In genomic region chr12:95213928-95214327, GRCh38 we compare ENCODE assay signal across 15 cellular contexts. TPM values are rescaled to one million over a fixed set of nuclear protein-coding genes. Genes with fewer than 3 reads are reported as not detected.
DNase-seq lines count a peak whose midpoint lies in the region; ATAC-seq and TF ChIP-seq lines count a peak whose summit lies in the region.
"Had no signal": no experiment of that assay in that cellular context is flagged by ENCODE, and none has a peak within 500 bp of the region (broad histone marks: within the 10 kb centered on the region; RNA-seq: fewer than 3 reads in every experiment).

No MANE protein-coding gene starts in this region.

- no peaks in the 10 kb centered on the region for H3K27me3 Mint-ChIP-seq in endodermal cell (ENCODE audit: insufficient read depth)
- H3K27me3 Mint-ChIP-seq in neural progenitor cell (ENCODE audit: insufficient read depth, low read depth), result no peaks in the 10 kb centered on the region

- peak overlapping the region; percentile 85 for H3K27ac Mint-ChIP-seq in endodermal cell
- H3K27ac Mint-ChIP-seq in neural progenitor cell, result no peak overlapping the region

- H3K27ac ChIP-seq in DOHH2 (ENCODE audit: low read depth, low read length) (peak overlapping the region; percentile 35), Karpas-422 (ENCODE audit: low read length) (peak overlapping the region; percentile 49), endodermal cell (ENCODE audit: low read depth, low read length) (no peak overlapping the region), neural progenitor cell (no peak overlapping the region), SJCRH30 (no peak overlapping the region)
- H3K27ac ChIP-seq: adrenal gland, testis had no signal

- H3K4me1 Mint-ChIP-seq in endodermal cell, result peaks cover 32% of the 10 kb centered on the region
- H3K4me1 Mint-ChIP-seq in neural progenitor cell, result peaks cover 21% of the 10 kb centered on the region

- peak overlapping the region; percentile 44 for H3K9ac ChIP-seq in Karpas-422 (ENCODE audit: low read length)
- H3K9ac ChIP-seq in endodermal cell (ENCODE audit: extremely low read depth, low read length, poor library complexity, severe bottlenecking), result peak overlapping the region; percentile 11
- H3K9ac ChIP-seq in neural progenitor cell, result no peak overlapping the region

- H3K79me2 ChIP-seq in DOHH2 (ENCODE audit: control insufficient read depth, low read length), result peaks cover 97% of the 10 kb centered on the region
- peaks cover 94% of the 10 kb centered on the region for H3K79me2 ChIP-seq in Karpas-422 (ENCODE audit: low read length)
- peaks cover 89% of the 10 kb centered on the region for H3K79me2 ChIP-seq in neural progenitor cell (ENCODE audit: low read depth)

- H3K4me3 ChIP-seq in DOHH2 (ENCODE audit: low read length) (peak overlapping the region; percentile 92), Karpas-422 (ENCODE audit: low read length) (peak overlapping the region; percentile 34), endodermal cell (ENCODE audit: low read length) (peak overlapping the region; percentile 91), neural progenitor cell (no peak overlapping the region), foreskin fibroblast (ENCODE audit: low read depth in 1 of 2, low read length in 2 of 2) (no peak overlapping the region), SJCRH30 (no peak overlapping the region)
- H3K4me3 ChIP-seq: adrenal gland, testis had no signal

- H3K9me3 ChIP-seq in DOHH2 (ENCODE audit: control insufficient read depth, insufficient read depth, low read length) (no peaks in the 10 kb centered on the region), Karpas-422 (ENCODE audit: low read length) (no peaks in the 10 kb centered on the region), endodermal cell (ENCODE audit: control insufficient read depth, low read length) (no peaks in the 10 kb centered on the region), neural progenitor cell (ENCODE audit: low read depth) (no peaks in the 10 kb centered on the region), SJCRH30 (replicated peaks) (no peaks in the 10 kb centered on the region)
- H3K9me3 ChIP-seq: adrenal gland, testis had no signal

- no peak for ATAC-seq in GM18868 (IDR thresholded peaks at IDR 0.05; ENCODE audit: unreplicated experiment)

- H3K36me3 Mint-ChIP-seq in endodermal cell (ENCODE audit: low read depth) (peaks cover 22% of the 10 kb centered on the region), neural progenitor cell (peaks cover 6% of the 10 kb centered on the region)

- DNase-seq in Karpas-422 (peak; percentile 56), endodermal cell (no peak), neural progenitor cell (ENCODE audit: low spot score) (no peak), foreskin fibroblast (no peak), SJCRH30 (no peak)
- no peak for DNase-seq in activated CD4-positive, alpha-beta T cell treated with anti-CD3 and anti-CD28 coated beads for 48 hours
- DNase-seq: activated effector memory CD4-positive, alpha-beta T cell treated with Interleukin-2 at 50 U/mL for 16 hours; adrenal gland; COR-L47; occipital lobe; stimulated activated CD4-positive, alpha-beta T cell treated with anti-CD3 and anti-CD28 coated beads, Interleukin-4, amount 100 ng/mL, for 1 hour; T-helper 2 cell; testis had no signal

- 60 to 83% methylated on average over 1 of the region's 1 CpG for WGBS in endodermal cell (ENCODE audit: insufficient coverage in 1 of 2, insufficient read length in 1 of 2), 2 experiments

- H3K4me2 ChIP-seq in DOHH2 (ENCODE audit: low read length) (peak overlapping the region; percentile 61), Karpas-422 (ENCODE audit: low read depth, low read length, poor library complexity, severe bottlenecking) (peak overlapping the region; percentile 84), neural progenitor cell (peak overlapping the region; percentile 19)

- TF ChIP-seq CTCF in DOHH2 (IDR thresholded peaks at IDR 0.05; ENCODE audit: low read depth, low read length, poor library complexity, severe bottlenecking) (no peak), endodermal cell (conservative IDR thresholded peaks at IDR 0.05) (no peak), neural progenitor cell (IDR thresholded peaks at IDR 0.05) (no peak), foreskin fibroblast (IDR thresholded peaks at IDR 0.05; ENCODE audit: low read depth, low read length) (no peak)

- H2AFZ ChIP-seq in Karpas-422 (ENCODE audit: low read length), result no peak overlapping the region
- no peak overlapping the region for H2AFZ ChIP-seq in neural progenitor cell (replicated peaks)

- no peaks in the 10 kb centered on the region for H3K9me2 ChIP-seq in DOHH2 (replicated peaks; ENCODE audit: control insufficient read depth, low read length)
- H3K9me2 ChIP-seq in Karpas-422 (replicated peaks; ENCODE audit: insufficient read depth, low read length), result no peaks in the 10 kb centered on the region

- H3K27me3 ChIP-seq in DOHH2 (ENCODE audit: control insufficient read depth, low read length), result no peaks in the 10 kb centered on the region
- H3K27me3 ChIP-seq in Karpas-422 (ENCODE audit: low read length), result no peaks in the 10 kb centered on the region
- no peaks in the 10 kb centered on the region for H3K27me3 ChIP-seq in endodermal cell (ENCODE audit: control insufficient read depth, insufficient read depth, low read length, poor library complexity, severe bottlenecking)
- no peaks in the 10 kb centered on the region for H3K27me3 ChIP-seq in neural progenitor cell
- no peaks in the 10 kb centered on the region for H3K27me3 ChIP-seq in SJCRH30
- H3K27me3 ChIP-seq: adrenal gland, testis had no signal

- H3K36me3 ChIP-seq in DOHH2 (ENCODE audit: control insufficient read depth, low read length) (peaks cover 57% of the 10 kb centered on the region), Karpas-422 (ENCODE audit: insufficient read depth, low read length) (peaks cover 22% of the 10 kb centered on the region), endodermal cell (ENCODE audit: control insufficient read depth, insufficient read depth, low read length) (peaks cover 21% of the 10 kb centered on the region), neural progenitor cell (no peaks in the 10 kb centered on the region), SJCRH30 (no peaks in the 10 kb centered on the region)
- H3K36me3 ChIP-seq: adrenal gland had no signal

- H3F3A ChIP-seq in DOHH2 (ENCODE audit: control insufficient read depth, insufficient read depth) (peaks cover 4% of the 10 kb centered on the region; the same call in 1 of the 2 replicates), neural progenitor cell (ENCODE audit: low read depth) (peaks cover 24% of the 10 kb centered on the region)

- H4K20me1 ChIP-seq in DOHH2 (ENCODE audit: control insufficient read depth, insufficient read depth, low read depth, low read length) (no peaks in the 10 kb centered on the region), Karpas-422 (ENCODE audit: insufficient read depth, low read depth, low read length) (no peaks in the 10 kb centered on the region), neural progenitor cell (ENCODE audit: low read depth) (peaks cover 15% of the 10 kb centered on the region)

- peaks cover 60% of the 10 kb centered on the region for H3K4me1 ChIP-seq in DOHH2 (ENCODE audit: control insufficient read depth, low read length)
- H3K4me1 ChIP-seq in Karpas-422 (ENCODE audit: low read length), result peaks cover 44% of the 10 kb centered on the region
- peaks cover 6% of the 10 kb centered on the region for H3K4me1 ChIP-seq in endodermal cell (ENCODE audit: control insufficient read depth, insufficient read depth, low read length)
- H3K4me1 ChIP-seq in neural progenitor cell, result peaks cover 22% of the 10 kb centered on the region
- peaks cover 9% of the 10 kb centered on the region for H3K4me1 ChIP-seq in SJCRH30

- no peaks in the 10 kb centered on the region for H3K9me3 Mint-ChIP-seq in endodermal cell
- H3K9me3 Mint-ChIP-seq in neural progenitor cell, result no peaks in the 10 kb centered on the region

- H3K4me3 Mint-ChIP-seq in endodermal cell (peak overlapping the region; percentile 90), neural progenitor cell (no peak overlapping the region)

RNA-seq across cellular contexts. Expression of gene FGD6, which starts 3.3 kb away (rescaled TPM):
- total RNA-seq in Karpas-422 (2014; rRNA removed; shearing (Covaris generic); ENCODE audit: low replicate concordance), result 42.2 and 42.5 TPM in 2 replicates
- total RNA-seq in endodermal cell (100 to 1,000 TPM in 1 of 2 donors, 10 to 100 TPM in 1; 95.3 to 124 TPM), neural progenitor cell (ENCODE audit: low replicate concordance) (25.4 and 32.0 TPM in 2 replicates)
- 14.3 TPM for polyA plus RNA-seq in endodermal cell (2013, experiment 1 of 2)
- polyA plus RNA-seq in endodermal cell (2013, experiment 2 of 2), result 16.1 TPM
- total RNA-seq in SJCRH30 (2014; rRNA removed; shearing (Covaris generic)), result 9.2 and 10.7 TPM in 2 replicates

RNA-seq across cellular contexts. Expression of gene VEZT, which starts 3.7 kb away (rescaled TPM):
- total RNA-seq in Karpas-422 (2014; rRNA removed; shearing (Covaris generic); ENCODE audit: low replicate concordance), result 85.9 and 169 TPM in 2 replicates
- 100 to 1,000 TPM; 146 to 201 TPM for total RNA-seq in endodermal cell
- polyA plus RNA-seq in endodermal cell (2013, experiment 1 of 2), result 95.3 TPM
- polyA plus RNA-seq in endodermal cell (2013, experiment 2 of 2), result 95.6 TPM
- 89.8 and 126 TPM in 2 replicates for total RNA-seq in neural progenitor cell (ENCODE audit: low replicate concordance)
- total RNA-seq in SJCRH30 (2014; rRNA removed; shearing (Covaris generic)), result 41.8 and 50.5 TPM in 2 replicates

Comparison
In these comparisons a context has a peak if more than half of its experiments do, and no peak if none do; other contexts are left out.
1. H3K27ac ChIP-seq: peak in DOHH2 (single experiment) and Karpas-422 (single experiment); none in endodermal cell (single experiment), neural progenitor cell (single experiment) and SJCRH30 (single experiment).
2. H3K4me2 ChIP-seq: peak in every context shown above with its lines; median percentile 84 in Karpas-422; 61 in DOHH2; 19 in neural progenitor cell.
3. H3K4me3 ChIP-seq: peak in DOHH2 (single experiment), Karpas-422 (single experiment) and endodermal cell (single experiment); none in neural progenitor cell (single experiment), foreskin fibroblast (0 of 2) and SJCRH30 (single experiment).